ENCODE assay signal across 20 cellular contexts in genomic region chr11:116702772-116703360, GRCh38.
DNase-seq lines count a peak whose midpoint lies in the region; ATAC-seq and TF ChIP-seq lines count a peak whose summit lies in the region.
"Had no signal": no experiment of that assay in that cellular context is flagged by ENCODE, and none has a peak within 500 bp of the region (broad histone marks: within the 10 kb centered on the region; RNA-seq: fewer than 3 reads in every experiment).

No MANE protein-coding gene starts in this region.

- peaks cover 18% of the 10 kb centered on the region for H3K4me1 Mint-ChIP-seq in endodermal cell
- H3K4me1 Mint-ChIP-seq: activated B cell treated with CpG ODN at 0.5 μM for 24 hours; activated naive CD8-positive, alpha-beta T cell treated with anti-CD3 and anti-CD28 coated beads for 36 hours; stimulated activated naive CD8-positive, alpha-beta T cell treated with anti-CD3 and anti-CD28 coated beads, Interleukin-15, amount 100 ng/mL, for 72 hours had no signal

- no peak for ATAC-seq in HG02763 (IDR thresholded peaks at IDR 0.05; ENCODE audit: unreplicated experiment)
- ATAC-seq: activated CD8-positive, alpha-beta T cell treated with anti-CD3 and anti-CD28 coated beads for 36 hours; naive thymus-derived CD8-positive, alpha-beta T cell; psoas muscle; stimulated activated naive CD8-positive, alpha-beta T cell treated with anti-CD3 and anti-CD28 coated beads, Interleukin-15, amount 100 ng/mL, for 72 hours had no signal

- H3K27me3 ChIP-seq in endodermal cell (ENCODE audit: control insufficient read depth, insufficient read depth, low read length, poor library complexity, severe bottlenecking) (no peaks in the 10 kb centered on the region), brain microvascular endothelial cell (replicated peaks) (peaks cover 9% of the 10 kb centered on the region)
- H3K27me3 ChIP-seq: breast epithelium had no signal

- peaks cover 3% of the 10 kb centered on the region for H3K4me1 ChIP-seq in endodermal cell (ENCODE audit: control insufficient read depth, insufficient read depth, low read length)
- H3K4me1 ChIP-seq: breast epithelium had no signal

- H3K27ac ChIP-seq in endodermal cell (ENCODE audit: low read depth, low read length) (peak overlapping the region; percentile 38), brain microvascular endothelial cell (no peak overlapping the region)
- H3K27ac ChIP-seq: breast epithelium, psoas muscle had no signal

- H3K36me3 Mint-ChIP-seq in endodermal cell (ENCODE audit: low read depth), result no peaks in the 10 kb centered on the region
- H3K36me3 Mint-ChIP-seq: activated naive CD8-positive, alpha-beta T cell treated with anti-CD3 and anti-CD28 coated beads for 36 hours; naive thymus-derived CD8-positive, alpha-beta T cell had no signal

- peaks cover 13% of the 10 kb centered on the region for H3K27me3 Mint-ChIP-seq in endodermal cell (ENCODE audit: insufficient read depth)

- H3K4me3 ChIP-seq in endodermal cell (ENCODE audit: low read length), result no peak overlapping the region
- no peak overlapping the region for H3K4me3 ChIP-seq in brain microvascular endothelial cell (ENCODE audit: low read depth, low read length)
- H3K4me3 ChIP-seq: breast epithelium, psoas muscle had no signal

- H3K4me3 Mint-ChIP-seq in endodermal cell, result no peak overlapping the region
- H3K4me3 Mint-ChIP-seq: activated B cell treated with CpG ODN at 0.5 μM for 24 hours; activated CD8-positive, alpha-beta T cell treated with anti-CD3 and anti-CD28 coated beads for 36 hours; activated naive CD8-positive, alpha-beta T cell treated with anti-CD3 and anti-CD28 coated beads for 36 hours; naive thymus-derived CD8-positive, alpha-beta T cell; stimulated activated naive CD8-positive, alpha-beta T cell treated with anti-CD3 and anti-CD28 coated beads, Interleukin-15, amount 100 ng/mL, for 72 hours had no signal

- no peaks in the 10 kb centered on the region for H3K9me3 ChIP-seq in endodermal cell (ENCODE audit: control insufficient read depth, low read length)
- H3K9me3 ChIP-seq: breast epithelium, psoas muscle had no signal

- 85% methylated on average over 4 to 7 of the region's 7 CpGs for WGBS in endodermal cell (ENCODE audit: insufficient coverage in 1 of 2, insufficient read length in 1 of 2), 2 experiments

- no peaks in the 10 kb centered on the region for H3K9me3 Mint-ChIP-seq in endodermal cell
- H3K9me3 Mint-ChIP-seq: activated B cell treated with CpG ODN at 0.5 μM for 24 hours; activated CD8-positive, alpha-beta T cell treated with anti-CD3 and anti-CD28 coated beads for 36 hours; activated naive CD8-positive, alpha-beta T cell treated with anti-CD3 and anti-CD28 coated beads for 36 hours; naive thymus-derived CD8-positive, alpha-beta T cell; stimulated activated naive CD8-positive, alpha-beta T cell treated with anti-CD3 and anti-CD28 coated beads, Interleukin-15, amount 100 ng/mL, for 72 hours had no signal

- H3K27ac Mint-ChIP-seq in endodermal cell, result no peak overlapping the region
- H3K27ac Mint-ChIP-seq: activated B cell treated with CpG ODN at 0.5 μM for 24 hours; activated CD8-positive, alpha-beta T cell treated with anti-CD3 and anti-CD28 coated beads for 36 hours; activated naive CD8-positive, alpha-beta T cell treated with anti-CD3 and anti-CD28 coated beads for 36 hours; stimulated activated naive CD8-positive, alpha-beta T cell treated with anti-CD3 and anti-CD28 coated beads, Interleukin-15, amount 100 ng/mL, for 72 hours had no signal

- TF ChIP-seq CTCF in endodermal cell (conservative IDR thresholded peaks at IDR 0.05) (no peak), brain microvascular endothelial cell (IDR thresholded peaks at IDR 0.05; ENCODE audit: low read depth, low read length, missing control alignments) (no peak)

- in situ Hi-C loops in KBM-7 (cut with MboI; ENCODE audit: low pct_unique_long_range_greater_than_20kb, low sequenced_read_pairs) (no loop called here), brain microvascular endothelial cell (cut with HindIII; ENCODE audit: low pct_ligation_motif_present, low sequenced_read_pairs) (no loop called here)

- peak overlapping the region; percentile 11 for H3K9ac ChIP-seq in endodermal cell (ENCODE audit: extremely low read depth, low read length, poor library complexity, severe bottlenecking)

- H3K36me3 ChIP-seq in endodermal cell (ENCODE audit: control insufficient read depth, insufficient read depth, low read length) (no peaks in the 10 kb centered on the region), brain microvascular endothelial cell (replicated peaks) (no peaks in the 10 kb centered on the region)
- H3K36me3 ChIP-seq: breast epithelium had no signal

- DNase-seq in NCI-H1417 (lab: John Stamatoyannopoulos, UW) (peak in 2 of 3 experiments; percentile 48 to 65), NCI-H1417 treated with DMSO at 0.1 percent for 48 hours (lab: John Stamatoyannopoulos, UW) (no peak), NCI-H526 (lab: John Stamatoyannopoulos, UW) (peak; percentile 45 to 58), endodermal cell (peak; percentile 74), putamen (ENCODE audit: low spot score) (peak; percentile 66), KBM-7 (no peak), brain microvascular endothelial cell (no peak)
- DNase-seq: activated B cell treated with CpG ODN at 0.5 μM for 24 hours; activated CD8-positive, alpha-beta T cell treated with anti-CD3 and anti-CD28 coated beads for 36 hours; activated naive CD8-positive, alpha-beta T cell treated with anti-CD3 and anti-CD28 coated beads for 36 hours; activated T-cell treated with anti-CD3 and anti-CD28 coated beads, Interleukin-2, amount 50 U/mL, for 48 hours; HCEC 1CT; naive thymus-derived CD8-positive, alpha-beta T cell; NCI-H1694 treated with DMSO at 0.1 percent for 48 hours; psoas muscle; stimulated activated CD4-positive, alpha-beta T cell treated with anti-CD3 and anti-CD28 coated beads, Interleukin-15, amount 100 ng/mL, for 24 hours; stimulated activated naive CD8-positive, alpha-beta T cell treated with anti-CD3 and anti-CD28 coated beads, Interleukin-15, amount 100 ng/mL, for 72 hours; T-helper 1 cell had no signal

Comparison
In these comparisons a context has a peak if more than half of its experiments do, and no peak if none do; other contexts are left out.
1. DNase-seq: peak in NCI-H1417 (2 of 3), NCI-H526 (2 of 2), endodermal cell (single experiment) and putamen (single experiment); none in NCI-H1417 treated with DMSO at 0.1 percent for 48 hours (single experiment), KBM-7 (single experiment) and brain microvascular endothelial cell (single experiment).